In the genomic region with DNA sequence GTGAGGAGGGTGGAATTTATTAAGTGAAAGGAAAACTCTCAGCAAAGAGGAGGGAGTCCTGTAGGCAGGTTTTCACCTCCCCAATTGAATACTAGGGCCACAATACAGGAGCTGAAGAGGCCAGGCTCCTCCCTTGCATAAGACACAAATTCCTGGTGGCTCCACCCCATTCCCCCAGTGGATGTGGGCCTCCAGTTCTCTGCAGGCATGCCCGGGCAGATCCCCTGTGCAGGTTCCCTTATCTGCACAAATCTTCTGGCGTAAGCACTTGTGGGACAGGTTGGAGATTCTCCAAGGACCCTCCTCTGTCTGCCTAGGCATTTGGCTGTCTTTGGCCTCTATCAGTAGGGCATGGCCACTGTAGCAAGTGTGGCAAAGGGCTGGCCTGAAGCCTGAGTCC, we compare ENCODE assay signal across 2 cellular contexts.
TF ChIP-seq lines count a peak whose summit lies in the region.

No MANE protein-coding gene starts in this region.

TF ChIP-seq in SK-N-SH, 30 proteins besides CTCF, POLR2A, EP300 and RAD21 (continued from another document):
- no peak for TF ChIP-seq FOXJ3 (CRISPR knock-in tag; IDR thresholded peaks at IDR 0.05)
- TF ChIP-seq GABPA (IDR thresholded peaks at IDR 0.05; ENCODE audit: low read depth), result no peak
- no peak for TF ChIP-seq EZH2phosphoT487 (IDR thresholded peaks at IDR 0.05; ENCODE audit: borderline replicate concordance, low read depth)
- TF ChIP-seq, protein P1, sequence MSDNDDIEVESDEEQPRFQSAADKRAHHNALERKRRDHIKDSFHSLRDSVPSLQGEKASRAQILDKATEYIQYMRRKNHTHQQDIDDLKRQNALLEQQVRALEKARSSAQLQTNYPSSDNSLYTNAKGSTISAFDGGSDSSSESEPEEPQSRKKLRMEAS (IDR thresholded peaks at IDR 0.05; ENCODE audit: low read depth), result no peak
- no peak for TF ChIP-seq FOXM1 (IDR thresholded peaks at IDR 0.05; ENCODE audit: low read depth)
- TF ChIP-seq, protein P2, sequence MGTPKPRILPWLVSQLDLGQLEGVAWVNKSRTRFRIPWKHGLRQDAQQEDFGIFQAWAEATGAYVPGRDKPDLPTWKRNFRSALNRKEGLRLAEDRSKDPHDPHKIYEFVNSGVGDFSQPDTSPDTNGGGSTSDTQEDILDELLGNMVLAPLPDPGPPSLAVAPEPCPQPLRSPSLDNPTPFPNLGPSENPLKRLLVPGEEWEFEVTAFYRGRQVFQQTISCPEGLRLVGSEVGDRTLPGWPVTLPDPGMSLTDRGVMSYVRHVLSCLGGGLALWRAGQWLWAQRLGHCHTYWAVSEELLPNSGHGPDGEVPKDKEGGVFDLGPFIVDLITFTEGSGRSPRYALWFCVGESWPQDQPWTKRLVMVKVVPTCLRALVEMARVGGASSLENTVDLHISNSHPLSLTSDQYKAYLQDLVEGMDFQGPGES (IDR thresholded peaks at IDR 0.05; ENCODE audit: low read depth, low read length), result no peak
- TF ChIP-seq, protein P3, sequence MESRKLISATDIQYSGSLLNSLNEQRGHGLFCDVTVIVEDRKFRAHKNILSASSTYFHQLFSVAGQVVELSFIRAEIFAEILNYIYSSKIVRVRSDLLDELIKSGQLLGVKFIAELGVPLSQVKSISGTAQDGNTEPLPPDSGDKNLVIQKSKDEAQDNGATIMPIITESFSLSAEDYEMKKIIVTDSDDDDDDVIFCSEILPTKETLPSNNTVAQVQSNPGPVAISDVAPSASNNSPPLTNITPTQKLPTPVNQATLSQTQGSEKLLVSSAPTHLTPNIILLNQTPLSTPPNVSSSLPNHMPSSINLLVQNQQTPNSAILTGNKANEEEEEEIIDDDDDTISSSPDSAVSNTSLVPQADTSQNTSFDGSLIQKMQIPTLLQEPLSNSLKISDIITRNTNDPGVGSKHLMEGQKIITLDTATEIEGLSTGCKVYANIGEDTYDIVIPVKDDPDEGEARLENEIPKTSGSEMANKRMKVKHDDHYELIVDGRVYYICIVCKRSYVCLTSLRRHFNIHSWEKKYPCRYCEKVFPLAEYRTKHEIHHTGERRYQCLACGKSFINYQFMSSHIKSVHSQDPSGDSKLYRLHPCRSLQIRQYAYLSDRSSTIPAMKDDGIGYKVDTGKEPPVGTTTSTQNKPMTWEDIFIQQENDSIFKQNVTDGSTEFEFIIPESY (IDR thresholded peaks at IDR 0.05; ENCODE audit: borderline replicate concordance, low read depth), result no peak
- no peak for TF ChIP-seq TAF1 (IDR thresholded peaks at IDR 0.05; ENCODE audit: borderline replicate concordance, low read depth, low read length)
- no peak for TF ChIP-seq FOSL2 (IDR thresholded peaks at IDR 0.05; ENCODE audit: borderline replicate concordance, low read depth)
- TF ChIP-seq SMC3 (IDR thresholded peaks at IDR 0.05; ENCODE audit: low read depth, low read length), result no peak
- no peak for TF ChIP-seq YY1 (IDR thresholded peaks at IDR 0.05; ENCODE audit: low read depth)
TF ChIP-seq in SK-N-SH: peak in this region for 0.

TF ChIP-seq in SK-N-SH treated with all-trans-retinoic acid at 6 μM for 48 hours, 23 proteins besides CTCF, POLR2A, EP300 and RAD21 (continued from another document):
- TF ChIP-seq, protein P4, sequence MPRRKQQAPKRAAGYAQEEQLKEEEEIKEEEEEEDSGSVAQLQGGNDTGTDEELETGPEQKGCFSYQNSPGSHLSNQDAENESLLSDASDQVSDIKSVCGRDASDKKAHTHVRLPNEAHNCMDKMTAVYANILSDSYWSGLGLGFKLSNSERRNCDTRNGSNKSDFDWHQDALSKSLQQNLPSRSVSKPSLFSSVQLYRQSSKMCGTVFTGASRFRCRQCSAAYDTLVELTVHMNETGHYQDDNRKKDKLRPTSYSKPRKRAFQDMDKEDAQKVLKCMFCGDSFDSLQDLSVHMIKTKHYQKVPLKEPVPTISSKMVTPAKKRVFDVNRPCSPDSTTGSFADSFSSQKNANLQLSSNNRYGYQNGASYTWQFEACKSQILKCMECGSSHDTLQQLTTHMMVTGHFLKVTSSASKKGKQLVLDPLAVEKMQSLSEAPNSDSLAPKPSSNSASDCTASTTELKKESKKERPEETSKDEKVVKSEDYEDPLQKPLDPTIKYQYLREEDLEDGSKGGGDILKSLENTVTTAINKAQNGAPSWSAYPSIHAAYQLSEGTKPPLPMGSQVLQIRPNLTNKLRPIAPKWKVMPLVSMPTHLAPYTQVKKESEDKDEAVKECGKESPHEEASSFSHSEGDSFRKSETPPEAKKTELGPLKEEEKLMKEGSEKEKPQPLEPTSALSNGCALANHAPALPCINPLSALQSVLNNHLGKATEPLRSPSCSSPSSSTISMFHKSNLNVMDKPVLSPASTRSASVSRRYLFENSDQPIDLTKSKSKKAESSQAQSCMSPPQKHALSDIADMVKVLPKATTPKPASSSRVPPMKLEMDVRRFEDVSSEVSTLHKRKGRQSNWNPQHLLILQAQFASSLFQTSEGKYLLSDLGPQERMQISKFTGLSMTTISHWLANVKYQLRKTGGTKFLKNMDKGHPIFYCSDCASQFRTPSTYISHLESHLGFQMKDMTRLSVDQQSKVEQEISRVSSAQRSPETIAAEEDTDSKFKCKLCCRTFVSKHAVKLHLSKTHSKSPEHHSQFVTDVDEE (CRISPR knock-in tag; IDR thresholded peaks at IDR 0.05), result no peak
- no peak for TF ChIP-seq SNAI2 (CRISPR knock-in tag; IDR thresholded peaks at IDR 0.05)
- TF ChIP-seq ISL1 (CRISPR knock-in tag; IDR thresholded peaks at IDR 0.05), result no peak
- TF ChIP-seq, protein P5, sequence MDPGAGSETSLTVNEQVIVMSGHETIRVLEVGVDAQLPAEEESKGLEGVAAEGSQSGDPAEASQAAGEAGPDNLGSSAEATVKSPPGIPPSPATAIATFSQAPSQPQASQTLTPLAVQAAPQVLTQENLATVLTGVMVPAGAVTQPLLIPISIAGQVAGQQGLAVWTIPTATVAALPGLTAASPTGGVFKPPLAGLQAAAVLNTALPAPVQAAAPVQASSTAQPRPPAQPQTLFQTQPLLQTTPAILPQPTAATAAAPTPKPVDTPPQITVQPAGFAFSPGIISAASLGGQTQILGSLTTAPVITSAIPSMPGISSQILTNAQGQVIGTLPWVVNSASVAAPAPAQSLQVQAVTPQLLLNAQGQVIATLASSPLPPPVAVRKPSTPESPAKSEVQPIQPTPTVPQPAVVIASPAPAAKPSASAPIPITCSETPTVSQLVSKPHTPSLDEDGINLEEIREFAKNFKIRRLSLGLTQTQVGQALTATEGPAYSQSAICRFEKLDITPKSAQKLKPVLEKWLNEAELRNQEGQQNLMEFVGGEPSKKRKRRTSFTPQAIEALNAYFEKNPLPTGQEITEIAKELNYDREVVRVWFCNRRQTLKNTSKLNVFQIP (CRISPR knock-in tag; IDR thresholded peaks at IDR 0.05; ENCODE audit: borderline replicate concordance, low read depth), result no peak
- no peak for TF ChIP-seq ESRRG (CRISPR knock-in tag; IDR thresholded peaks at IDR 0.05)
- TF ChIP-seq ZFP3 (CRISPR knock-in tag; IDR thresholded peaks at IDR 0.05), result no peak
- TF ChIP-seq ZNF70 (CRISPR knock-in tag; IDR thresholded peaks at IDR 0.05), result no peak
- TF ChIP-seq TOX (CRISPR knock-in tag; IDR thresholded peaks at IDR 0.05; ENCODE audit: borderline replicate concordance), result no peak
- TF ChIP-seq ZNF8 (CRISPR knock-in tag; IDR thresholded peaks at IDR 0.05), result no peak
- no peak for TF ChIP-seq ZNF565 (CRISPR knock-in tag; conservative IDR thresholded peaks at IDR 0.05; ENCODE audit: low read depth)
- TF ChIP-seq RARB (CRISPR knock-in tag; IDR thresholded peaks at IDR 0.05), result no peak
- TF ChIP-seq TCF4 (CRISPR knock-in tag; IDR thresholded peaks at IDR 0.05; ENCODE audit: borderline replicate concordance), result no peak
